ENCODE assay signal across 15 cellular contexts in the genomic region with DNA sequence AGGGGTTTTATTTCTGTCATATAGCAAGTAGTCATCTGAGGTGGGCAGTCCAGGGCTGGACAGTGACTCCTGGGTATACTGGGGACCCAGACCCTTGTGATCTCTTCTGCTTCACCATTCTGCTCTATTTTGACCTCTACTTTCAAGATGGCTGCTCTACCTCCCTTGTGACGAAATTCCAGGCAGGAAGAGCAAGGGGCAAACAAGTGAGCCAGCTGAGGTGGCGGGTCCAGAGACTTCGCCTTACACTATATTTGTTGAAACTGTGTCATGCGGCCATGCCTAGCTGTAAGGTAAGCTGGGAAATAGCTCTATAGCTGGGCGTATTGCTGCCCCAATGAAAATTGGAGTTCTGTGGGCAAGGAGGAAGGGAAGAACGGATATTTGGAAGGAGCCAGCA. TPM values are rescaled to one million over a fixed set of nuclear protein-coding genes. Genes with fewer than 3 reads are reported as not detected.
DNase-seq lines count a peak whose midpoint lies in the region; ATAC-seq and TF ChIP-seq lines count a peak whose summit lies in the region.
"Had no signal": no experiment of that assay in that cellular context is flagged by ENCODE, and none has a peak within 500 bp of the region (broad histone marks: within the 10 kb centered on the region; RNA-seq: fewer than 3 reads in every experiment).

No MANE protein-coding gene starts in this region.

- no peak for ATAC-seq in esophagus mucosa
- no peak for ATAC-seq in left lobe of liver
- ATAC-seq: CD8-positive, alpha-beta T cell had no signal

- intact Hi-C loops in esophagus muscularis mucosa (cut with DNase I) = no loop called here

- peak overlapping the region; percentile 87 for H2AFZ ChIP-seq in neuronal stem cell (ENCODE audit: low read length)

- H2AK5ac ChIP-seq in neuronal stem cell (ENCODE audit: low read depth, low read length) = peak overlapping the region; percentile 56

- no peak overlapping the region for H3K4me3 ChIP-seq in adipocyte (ENCODE audit: low read length)
- no peak overlapping the region for H3K4me3 ChIP-seq in esophagus muscularis mucosa
- no peak overlapping the region for H3K4me3 ChIP-seq in neuronal stem cell (ENCODE audit: low read length in 2 of 2)

- no peak overlapping the region for H3K14ac ChIP-seq in neuronal stem cell (ENCODE audit: low read length)

- peak overlapping the region; percentile 79 for H2BK12ac ChIP-seq in neuronal stem cell (ENCODE audit: low read length)

- H3K4me1 ChIP-seq in adipocyte (ENCODE audit: control insufficient read depth, insufficient read depth, low read length) = peaks cover 58% of the 10 kb centered on the region
- peaks cover 12 to 59% (median 56%) of the 10 kb centered on the region in 4 donors for H3K4me1 ChIP-seq in esophagus muscularis mucosa
- peaks cover 7 to 16% of the 10 kb centered on the region in 2 donors for H3K4me1 ChIP-seq in neuronal stem cell (ENCODE audit: control insufficient read depth in 2 of 2, insufficient read depth in 1 of 2, low read depth in 1 of 2, low read length in 2 of 2)

- no peak for TF ChIP-seq EP300 in esophagus muscularis mucosa (IDR thresholded peaks at IDR 0.05)

- H4K8ac ChIP-seq in neuronal stem cell (ENCODE audit: low read depth, low read length) = no peak overlapping the region

- peak overlapping the region; percentile 99 for H3K27ac Mint-ChIP-seq in type B pancreatic cell
- H3K27ac Mint-ChIP-seq: CD8-positive, alpha-beta T cell had no signal

- peak overlapping the region; percentile 76 for H3K18ac ChIP-seq in neuronal stem cell (ENCODE audit: low read length)

- no peak overlapping the region for H3K4me2 ChIP-seq in neuronal stem cell (ENCODE audit: insufficient read depth, low read length, poor library complexity, severe bottlenecking)

- no peaks in the 10 kb centered on the region for H3K79me1 ChIP-seq in neuronal stem cell (ENCODE audit: low read depth, low read length)

- H3K36me3 ChIP-seq in adipocyte (ENCODE audit: control insufficient read depth, insufficient read depth, low read length, severe bottlenecking) (no peaks in the 10 kb centered on the region), esophagus muscularis mucosa (no peaks in the 10 kb centered on the region), neuronal stem cell (replicated peaks in 1 of 2; ENCODE audit: control insufficient read depth in 2 of 2, insufficient read depth in 2 of 2, low read length in 2 of 2) (no peaks in the 10 kb centered on the region)

- peak overlapping the region; percentile 42 for H3K4me3 Mint-ChIP-seq in type B pancreatic cell
- H3K4me3 Mint-ChIP-seq: CD8-positive, alpha-beta T cell had no signal

- H3K36me3 Mint-ChIP-seq in type B pancreatic cell = peaks cover 11% of the 10 kb centered on the region
- H3K36me3 Mint-ChIP-seq: CD8-positive, alpha-beta T cell had no signal

- H3K4ac ChIP-seq in neuronal stem cell (ENCODE audit: low read length) = no peak overlapping the region

- peak overlapping the region; percentile 22 for H2BK15ac ChIP-seq in neuronal stem cell (ENCODE audit: low read length)

- peak overlapping the region; percentile 35 for H4K91ac ChIP-seq in neuronal stem cell (ENCODE audit: low read depth, low read length, poor library complexity)

- H3K27me3 ChIP-seq in adipocyte (replicated peaks; ENCODE audit: control insufficient read depth, insufficient read depth, low read length) (no peaks in the 10 kb centered on the region), esophagus muscularis mucosa (no peaks in the 10 kb centered on the region), neuronal stem cell (ENCODE audit: control insufficient read depth in 3 of 3, insufficient read depth in 3 of 3, low read depth in 1 of 3, low read length in 3 of 3) (no peaks in the 10 kb centered on the region)

- H3K27ac ChIP-seq in esophagus muscularis mucosa (replicated peaks in 1 of 4) (peak overlapping the region; percentile 84 to 92 (median 88)), neuronal stem cell (replicated peaks; ENCODE audit: low read length) (no peak overlapping the region)

- no peaks in the 10 kb centered on the region for H3K27me3 Mint-ChIP-seq in type B pancreatic cell

- H3K9me3 Mint-ChIP-seq in type B pancreatic cell = peaks cover 9% of the 10 kb centered on the region

- H3K4me1 Mint-ChIP-seq in type B pancreatic cell (ENCODE audit: unreplicated experiment) = peaks cover 49% of the 10 kb centered on the region

- WGBS in esophagus muscularis mucosa = 96% methylated on average over 6 of the region's 6 CpGs
- no CpG with 5 or more reads among the region's 6 CpGs for WGBS in neuronal stem cell (ENCODE audit: extremely low coverage in 2 of 2, insufficient read length in 2 of 2, insufficient replicate concordance in 1 of 2), 2 donors

- TF ChIP-seq CTCF in esophagus muscularis mucosa (IDR thresholded peaks at IDR 0.05) (no peak), type B pancreatic cell (conservative IDR thresholded peaks at IDR 0.05) (no peak)

- no peak overlapping the region for H3K23ac ChIP-seq in neuronal stem cell (ENCODE audit: low read depth, low read length, poor library complexity)

- no peak for TF ChIP-seq POLR2A in esophagus muscularis mucosa (IDR thresholded peaks at IDR 0.05; ENCODE audit: low read depth)

- peak overlapping the region; percentile 54 for H2BK5ac ChIP-seq in neuronal stem cell (ENCODE audit: low read length)

- H3K9ac ChIP-seq in adipocyte (ENCODE audit: low read length) (peak overlapping the region; percentile 86), neuronal stem cell (ENCODE audit: low read depth, low read length, poor library complexity) (no peak overlapping the region)

- DNase-seq in adipocyte (ENCODE audit: low read depth) (no peak), esophagus muscularis mucosa (ENCODE audit: extremely low spot score) (no peak), neuronal stem cell (ENCODE audit: low spot score) (no peak), type B pancreatic cell (ENCODE audit: extremely low spot score, unreplicated experiment) (no peak), NCI-H82 treated with DMSO at 0.1 percent for 48 hours (lab: John Stamatoyannopoulos, UW; ENCODE audit: unreplicated experiment) (no peak), left lobe of liver (ENCODE audit: low spot score) (no peak)
- DNase-seq: activated CD4-positive, alpha-beta T cell treated with anti-CD3 and anti-CD28 coated beads for 48 hours; CD8-positive, alpha-beta T cell; NCI-H2081; stimulated activated CD4-positive, alpha-beta T cell treated with anti-CD3 and anti-CD28 coated beads, Interleukin-2, amount 100 ng/mL, for 24 hours; stimulated activated naive CD4-positive, alpha-beta T cell treated with Interleukin-2 at 50 U/mL for 16 hours; T-helper 1 cell had no signal

- H2BK120ac ChIP-seq in neuronal stem cell (ENCODE audit: low read depth, low read length) = no peak overlapping the region

- H3K9me3 ChIP-seq in adipocyte (ENCODE audit: control insufficient read depth, low read length) (peaks cover 10% of the 10 kb centered on the region), esophagus muscularis mucosa (peaks cover 0 to 5% (median 0%) of the 10 kb centered on the region in 4 donors), neuronal stem cell (replicated peaks in 1 of 2; ENCODE audit: control insufficient read depth in 2 of 2, insufficient read depth in 1 of 2, low read depth in 1 of 2, low read length in 2 of 2) (peaks cover 7 to 16% of the 10 kb centered on the region in 2 donors)

RNA-seq across cellular contexts. Expression of a gene that starts 7.9 kb away (rescaled TPM):
- not detected for total RNA-seq in esophagus muscularis mucosa
- 0.22 TPM for polyA plus RNA-seq in neuronal stem cell (2013, experiment 1 of 2)
- 0.08 TPM for polyA plus RNA-seq in neuronal stem cell (2013, experiment 2 of 2)
- 0.41 TPM in 1 of 2 replicates, not detected in the other for total RNA-seq in type B pancreatic cell (ENCODE audit: low replicate concordance)
- not detected for total RNA-seq in esophagus mucosa
- total RNA-seq in left lobe of liver = 16.8 TPM
- total RNA-seq: CD8-positive, alpha-beta T cell; cerebellum had no signal
- polyA plus RNA-seq: neural cell had no signal

RNA-seq across cellular contexts. Expression of a gene that starts 27.8 kb away (rescaled TPM):
- total RNA-seq in esophagus muscularis mucosa (not detected), type B pancreatic cell (ENCODE audit: low replicate concordance) (0.68 TPM in 1 of 2 replicates, not detected in the other), esophagus mucosa (not detected), left lobe of liver (not detected)
- polyA plus RNA-seq in neuronal stem cell (2013, experiment 1 of 2) = 0.11 TPM
- polyA plus RNA-seq in neuronal stem cell (2013, experiment 2 of 2) = 0.03 TPM
- total RNA-seq: CD8-positive, alpha-beta T cell; cerebellum had no signal
- polyA plus RNA-seq: neural cell had no signal

Comparison
In these comparisons a context has a peak if more than half of its experiments do, and no peak if none do; other contexts are left out.
1. RNA of a gene that starts 7.9 kb away (total RNA-seq): 16.8 TPM in left lobe of liver (single experiment); 0.41 TPM in type B pancreatic cell, not detected in esophagus mucosa (single experiment) and not detected in esophagus muscularis mucosa; every median in the first group is over 10 times any median in the second.